In the genomic region with DNA sequence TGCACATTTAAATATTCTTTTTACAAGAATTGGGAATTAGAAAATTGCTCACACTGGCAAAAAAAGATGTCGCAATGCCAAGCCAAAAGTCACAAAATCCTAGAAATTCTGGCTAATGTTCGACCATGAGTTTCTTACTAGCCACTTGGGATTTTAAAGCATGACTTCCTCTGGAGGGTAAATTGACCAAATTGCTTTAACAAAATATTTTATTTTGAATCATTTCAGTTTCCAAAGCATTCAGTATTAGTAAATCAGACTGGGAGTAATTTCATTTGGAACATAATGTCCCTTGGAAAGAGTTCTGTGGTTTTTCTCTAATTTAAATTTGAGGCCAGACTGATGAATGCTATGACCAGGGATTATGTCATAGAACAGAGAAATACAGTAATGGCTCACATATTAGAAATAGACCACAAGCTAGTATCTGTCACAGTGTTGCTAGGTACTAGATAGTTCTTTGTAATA, we compare ENCODE assay signal across 15 cellular contexts. TPM values are rescaled to one million over a fixed set of nuclear protein-coding genes. Genes with fewer than 3 reads are reported as not detected.
A peak's percentile ranks its signal among the peaks of the same experiment; 100 is the strongest.
DNase-seq lines count a peak whose midpoint lies in the region; ATAC-seq and TF ChIP-seq lines count a peak whose summit lies in the region.
"Had no signal": no experiment of that assay in that cellular context is flagged by ENCODE, and none has a peak within 500 bp of the region (broad histone marks: within the 10 kb centered on the region; RNA-seq: fewer than 3 reads in every experiment).

No MANE protein-coding gene starts in this region.

- H3K36me3 ChIP-seq in left lung (no peaks in the 10 kb centered on the region), MG63 (no peaks in the 10 kb centered on the region)
- H3K36me3 ChIP-seq: Peyer's patch had no signal

- TF ChIP-seq CTCF in AG10803 (conservative IDR thresholded peaks at IDR 0.05; ENCODE audit: low read length) (no peak), choroid plexus epithelial cell (conservative IDR thresholded peaks at IDR 0.05; ENCODE audit: low read depth, low read length) (no peak), left lung (IDR thresholded peaks at IDR 0.05) (no peak)

- H3K4me1 ChIP-seq in left lung: peaks cover 0 to 14% of the 10 kb centered on the region in 2 donors
- H3K4me1 ChIP-seq: Peyer's patch had no signal

- DNase-seq in AG10803 (ENCODE audit: low read depth): peak; percentile 68
- DNase-seq in choroid plexus epithelial cell (ENCODE audit: low read depth): peak; percentile 54
- DNase-seq in left lung: no peak
- no peak for DNase-seq in MG63
- no peak for DNase-seq in amygdala (lab: John Stamatoyannopoulos, UW)
- no peak for DNase-seq in NCI-H187 treated with DMSO at 0.1 percent for 48 hours (lab: John Stamatoyannopoulos, UW)
- no peak for DNase-seq in retina
- DNase-seq: activated naive CD8-positive, alpha-beta T cell treated with anti-CD3 and anti-CD28 coated beads, Interleukin-2, amount 10 ng/mL, durations not matched to agents 7 days and 5 days; DMS79; glutamatergic neuron; NCI-H1105; nephron progenitor cell; Peyer's patch had no signal

- H3K27ac ChIP-seq in left lung: peak overlapping the region in 1 of 2 donors; percentile 13
- H3K27ac ChIP-seq: Peyer's patch had no signal

- H3K9me3 ChIP-seq in left lung (no peaks in the 10 kb centered on the region), MG63 (no peaks in the 10 kb centered on the region)
- H3K9me3 ChIP-seq: Peyer's patch had no signal

- H3K27me3 ChIP-seq in left lung (no peaks in the 10 kb centered on the region), MG63 (no peaks in the 10 kb centered on the region)
- H3K27me3 ChIP-seq: Peyer's patch had no signal

- ATAC-seq in left lung: peak; percentile 57
- ATAC-seq: left lobe of liver had no signal

- TF ChIP-seq RAD21 in Ishikawa (IDR thresholded peaks at IDR 0.05; ENCODE audit: low read depth): no peak

- H3K4me3 ChIP-seq in AG10803 (ENCODE audit: low read length) (no peak overlapping the region), choroid plexus epithelial cell (ENCODE audit: low read depth, low read length) (no peak overlapping the region), left lung (no peak overlapping the region), MG63 (no peak overlapping the region)
- H3K4me3 ChIP-seq: Peyer's patch had no signal

- no peak for TF ChIP-seq EP300 in Ishikawa (IDR thresholded peaks at IDR 0.05; ENCODE audit: borderline replicate concordance)

- intact Hi-C loops in left lung (cut with DNase I): no loop called here

TF ChIP-seq in Ishikawa, 13 proteins besides CTCF, POLR2A, EP300 and RAD21:
- TF ChIP-seq CEBPB (IDR thresholded peaks at IDR 0.05) (peak; percentile 67), TAF1 (IDR thresholded peaks at IDR 0.05; ENCODE audit: low read depth) (no peak)
TF ChIP-seq in Ishikawa: peak in this region for 1.

RNA-seq across cellular contexts. Expression of a gene that starts 7.6 kb away (rescaled TPM):
- total RNA-seq in left lung: 10 to 100 TPM in 1 of 2 donors, 1 to 10 TPM in 1; 2.5 to 35.0 TPM
- total RNA-seq in MG63 (2014; rRNA removed; shearing (Covaris generic); ENCODE audit: low replicate concordance): 0.23 TPM in 1 of 2 replicates, not detected in the other
- total RNA-seq: activated naive CD8-positive, alpha-beta T cell treated with anti-CD3 and anti-CD28 coated beads, Interleukin-2, amount 10 ng/mL, durations not matched to agents 7 days and 5 days; left lobe of liver; Peyer's patch had no signal

RNA-seq across cellular contexts. Expression of a gene that starts 18.1 kb away (rescaled TPM):
- total RNA-seq in left lung: 10 to 100 TPM in 1 of 2 donors, 1 to 10 TPM in 1; 2.6 to 10.4 TPM
- not detected in 2 replicates for total RNA-seq in MG63 (2014; rRNA removed; shearing (Covaris generic); ENCODE audit: low replicate concordance)
- total RNA-seq: activated naive CD8-positive, alpha-beta T cell treated with anti-CD3 and anti-CD28 coated beads, Interleukin-2, amount 10 ng/mL, durations not matched to agents 7 days and 5 days; Peyer's patch had no signal

RNA-seq across cellular contexts. Expression of a gene that starts 24.2 kb away (rescaled TPM):
- 1 to 10 TPM; 1.8 to 3.6 TPM for total RNA-seq in left lung
- total RNA-seq in MG63 (2014; rRNA removed; shearing (Covaris generic); ENCODE audit: low replicate concordance): 1.1 TPM in 1 of 2 replicates, not detected in the other
- total RNA-seq: activated naive CD8-positive, alpha-beta T cell treated with anti-CD3 and anti-CD28 coated beads, Interleukin-2, amount 10 ng/mL, durations not matched to agents 7 days and 5 days; Peyer's patch had no signal

RNA-seq across cellular contexts. Expression of a gene that starts 32.4 kb away (rescaled TPM):
- total RNA-seq in left lung: 10 to 100 TPM; 12.4 to 15.2 TPM
- not detected in 2 replicates for total RNA-seq in MG63 (2014; rRNA removed; shearing (Covaris generic); ENCODE audit: low replicate concordance)
- total RNA-seq: left lobe of liver had no signal

Comparison
In these comparisons a context has a peak if more than half of its experiments do, and no peak if none do; other contexts are left out.
1. DNase-seq: peak in AG10803 (single experiment) and choroid plexus epithelial cell (single experiment); none in left lung (0 of 2), MG63 (single experiment), amygdala (0 of 56), NCI-H187 treated with DMSO at 0.1 percent for 48 hours (single experiment) and retina (single experiment).